ENCODE assay signal across 15 cellular contexts in genomic region chr10:287814-288213, GRCh38.
A peak's percentile ranks its signal among the peaks of the same experiment; 100 is the strongest.
DNase-seq lines count a peak whose midpoint lies in the region; ATAC-seq, FAIRE-seq and TF ChIP-seq lines count a peak whose summit lies in the region.
"Had no signal": no experiment of that assay in that cellular context is flagged by ENCODE, and none has a peak within 500 bp of the region (broad histone marks: within the 10 kb centered on the region; RNA-seq: fewer than 3 reads in every experiment).

No MANE protein-coding gene starts in this region.

- TF ChIP-seq CTCF in HCT116 (IDR thresholded peaks at IDR 0.05 in 2 of 3, conservative IDR thresholded peaks at IDR 0.05 in 1 of 3; ENCODE audit: borderline replicate concordance in 1 of 3, insufficient read depth in 1 of 3, low read depth in 2 of 3, low read length in 2 of 3): peak; percentile 36 to 79 (median 65); a peak in 5 of 6 replicates
- peak; percentile 37 for TF ChIP-seq CTCF in astrocyte (IDR thresholded peaks at IDR 0.05; ENCODE audit: insufficient read depth, low read depth, low read length)

- TF ChIP-seq POLR2A in HCT116 (IDR thresholded peaks at IDR 0.05; ENCODE audit: borderline replicate concordance, extremely low read depth, insufficient read depth, insufficient read length): no peak

- H3K4me1 Mint-ChIP-seq in astrocyte (ENCODE audit: low read depth, unreplicated experiment): no peaks in the 10 kb centered on the region
- H3K4me1 Mint-ChIP-seq: brain had no signal

- H3K4me2 ChIP-seq in HCT116 (ENCODE audit: low read length) (peak overlapping the region; percentile 9; the same call in 1 of the 2 replicates), astrocyte (ENCODE audit: low read length) (no peak overlapping the region)

- intact Hi-C loops in HCT116 (cut with micrococcal nuclease): no loop called here

- H3K9me3 ChIP-seq in HCT116 (ENCODE audit: control insufficient read depth in 1 of 2, insufficient read depth in 1 of 2, low read depth in 1 of 2, low read length in 2 of 2): no peaks in the 10 kb centered on the region
- H3K9me3 ChIP-seq in astrocyte (ENCODE audit: insufficient read depth, low read depth, low read length): no peaks in the 10 kb centered on the region
- no peaks in the 10 kb centered on the region for H3K9me3 ChIP-seq in SJCRH30 (replicated peaks)

- H3K9me3 Mint-ChIP-seq in astrocyte (ENCODE audit: unreplicated experiment): no peaks in the 10 kb centered on the region
- H3K9me3 Mint-ChIP-seq: activated T-cell treated with anti-CD3 and anti-CD28 coated beads, Interleukin-2, amount 50 U/mL, for 72 hours had no signal

- BruUV-seq in HCT116 (replicated peaks; lab: Mats Ljungman, UMichigan): no TSS peak

- H3K36me3 ChIP-seq in HCT116 (ENCODE audit: control insufficient read depth in 1 of 2, insufficient read depth in 2 of 2, low read length in 2 of 2): no peaks in the 10 kb centered on the region
- peaks cover 16% of the 10 kb centered on the region for H3K36me3 ChIP-seq in astrocyte (ENCODE audit: insufficient read depth, low read length)
- no peaks in the 10 kb centered on the region for H3K36me3 ChIP-seq in SJCRH30

- H3K27ac Mint-ChIP-seq in astrocyte (ENCODE audit: unreplicated experiment): peak overlapping the region; percentile 77
- H3K27ac Mint-ChIP-seq: activated T-cell treated with anti-CD3 and anti-CD28 coated beads, Interleukin-2, amount 50 U/mL, for 72 hours had no signal

- no peaks in the 10 kb centered on the region for H3K27me3 Mint-ChIP-seq in astrocyte (ENCODE audit: low read depth, unreplicated experiment)
- H3K27me3 Mint-ChIP-seq: CD4-positive, CD25-positive, alpha-beta regulatory T cell had no signal

- ATAC-seq in HCT116 (peak; percentile 96), GM21786 (IDR thresholded peaks at IDR 0.05; ENCODE audit: unreplicated experiment) (no peak)
- ATAC-seq: activated T-cell treated with anti-CD3 and anti-CD28 coated beads, Interleukin-2, amount 50 U/mL, for 72 hours; GM12878 had no signal

- DNase-seq in AG08395 (ENCODE audit: low spot score): peak; percentile 17
- DNase-seq in HCT116 (ENCODE audit: low read depth, low spot score): peak; percentile 53
- DNase-seq in astrocyte (ENCODE audit: low read depth): no peak
- DNase-seq in iPS-NIHi7 (ENCODE audit: extremely low spot score): peak; percentile 72
- DNase-seq in D341Med (ENCODE audit: low spot score): no peak
- no peak for DNase-seq in NCI-H2196 treated with DMSO at 0.1 percent for 48 hours (lab: John Stamatoyannopoulos, UW; ENCODE audit: unreplicated experiment)
- DNase-seq in SJCRH30: no peak
- DNase-seq: activated T-cell treated with anti-CD3 and anti-CD28 coated beads, Interleukin-2, amount 50 U/mL, for 72 hours; CD4-positive, CD25-positive, alpha-beta regulatory T cell; NCI-H2171 treated with DMSO at 0.1 percent for 48 hours; stimulated activated CD8-positive, alpha-beta memory T cell treated with anti-CD3 and anti-CD28 coated beads, Interleukin-4, amount 100 ng/mL, for 48 hours had no signal

- CTCF ChIA-PET in HCT116 (lab: Charles Lee): interaction anchor here (1.1 to 1.6 kb wide), 4 partner anchors 10 to 57 kb away, joined by 3 to 7 read pairs (median 4); no protein-coding TSS in a partner anchor

- peak; percentile 43; the same call in 1 of the 2 replicates for TF ChIP-seq RAD21 in HCT116 (IDR thresholded peaks at IDR 0.05; ENCODE audit: low read depth)

- no peaks in the 10 kb centered on the region for H3K9me2 ChIP-seq in HCT116 (ENCODE audit: insufficient read depth)

- peaks cover 0 to 12% of the 10 kb centered on the region in 2 experiments; a peak in 2 of 4 replicates for H3K4me1 ChIP-seq in HCT116 (ENCODE audit: control insufficient read depth in 1 of 2, insufficient read depth in 2 of 2, low read length in 2 of 2)
- peaks cover 3% of the 10 kb centered on the region for H3K4me1 ChIP-seq in astrocyte (ENCODE audit: insufficient read depth, low read length)
- no peaks in the 10 kb centered on the region for H3K4me1 ChIP-seq in SJCRH30

- H3K4me3 Mint-ChIP-seq in astrocyte (ENCODE audit: unreplicated experiment): no peak overlapping the region
- H3K4me3 Mint-ChIP-seq: activated T-cell treated with anti-CD3 and anti-CD28 coated beads, Interleukin-2, amount 50 U/mL, for 72 hours; brain; CD4-positive, CD25-positive, alpha-beta regulatory T cell had no signal

- no peak overlapping the region for H3K9ac ChIP-seq in HCT116 (ENCODE audit: low read length)
- no peak overlapping the region for H3K9ac ChIP-seq in astrocyte (ENCODE audit: low read length)

- no peak overlapping the region for H2AFZ ChIP-seq in HCT116 (ENCODE audit: low read depth, low read length, poor library complexity, severe bottlenecking)
- no peak overlapping the region for H2AFZ ChIP-seq in astrocyte (ENCODE audit: low read depth, low read length)

- H3K27ac ChIP-seq in HCT116 (ENCODE audit: low read depth, low read length) (no peak overlapping the region), astrocyte (ENCODE audit: low read depth, low read length) (no peak overlapping the region), SJCRH30 (no peak overlapping the region)

- H3K79me2 ChIP-seq in HCT116 (ENCODE audit: insufficient read depth, low read length) (no peaks in the 10 kb centered on the region), astrocyte (ENCODE audit: insufficient read depth, low read length) (no peaks in the 10 kb centered on the region)

- no peak overlapping the region for H3K4me3 ChIP-seq in HCT116 (replicated peaks in 1 of 2; ENCODE audit: low read depth in 1 of 2, low read length in 2 of 2)
- H3K4me3 ChIP-seq in astrocyte (ENCODE audit: insufficient read depth, low read depth, low read length): no peak overlapping the region
- no peak overlapping the region for H3K4me3 ChIP-seq in SJCRH30
- H3K4me3 ChIP-seq: GM12878 had no signal

- H4K20me1 ChIP-seq in HCT116 (ENCODE audit: insufficient read depth): no peaks in the 10 kb centered on the region
- H4K20me1 ChIP-seq in astrocyte (ENCODE audit: insufficient read depth, low read length): peaks cover under 1% of the 10 kb centered on the region

- H3K36me3 Mint-ChIP-seq in astrocyte (ENCODE audit: low read depth, unreplicated experiment): peaks cover 56% of the 10 kb centered on the region

- RAD21 ChIA-PET in HCT116 (lab: Charles Lee; ENCODE audit: low non-redundant PET in 1 of 2, low total read pairs in 2 of 2, uncharacterized antibody in 2 of 2, unreplicated experiment in 2 of 2): no interaction called here

- no peaks in the 10 kb centered on the region for H3K27me3 ChIP-seq in HCT116 (ENCODE audit: insufficient read depth, low read length)
- no peaks in the 10 kb centered on the region for H3K27me3 ChIP-seq in astrocyte (ENCODE audit: insufficient read depth, low read length)
- no peaks in the 10 kb centered on the region for H3K27me3 ChIP-seq in SJCRH30

- FAIRE-seq in astrocyte (lab: Jason Lieb, UNC): no peak
- FAIRE-seq: endothelial cell of umbilical vein, GM12878 had no signal

- POLR2A ChIA-PET in HCT116 (lab: Charles Lee): no interaction called here

TF ChIP-seq in HCT116, 20 proteins besides CTCF, POLR2A, EP300 and RAD21 (continues in another document):
- TF ChIP-seq MAX (IDR thresholded peaks at IDR 0.05) (no peak), SP1 (IDR thresholded peaks at IDR 0.05; ENCODE audit: low read depth) (no peak), ATF3 (IDR thresholded peaks at IDR 0.05) (no peak), EGR1 (IDR thresholded peaks at IDR 0.05; ENCODE audit: low read depth) (no peak), FOSL1 (IDR thresholded peaks at IDR 0.05; ENCODE audit: low read depth) (no peak), YY1 (IDR thresholded peaks at IDR 0.05; ENCODE audit: extremely low read depth, insufficient replicate concordance, low read depth, low read length) (no peak), SRF (IDR thresholded peaks at IDR 0.05; ENCODE audit: low read depth) (no peak), CEBPB (IDR thresholded peaks at IDR 0.05; ENCODE audit: low read depth) (no peak), EZH2phosphoT487 (IDR thresholded peaks at IDR 0.05; ENCODE audit: borderline replicate concordance) (no peak), ELF1 (IDR thresholded peaks at IDR 0.05; ENCODE audit: borderline replicate concordance, low read depth) (peak; percentile 30; the same call in 1 of the 2 replicates), ZFX (IDR thresholded peaks at IDR 0.05) (no peak), TCF7L2 (IDR thresholded peaks at IDR 0.05; ENCODE audit: borderline replicate concordance, extremely low read depth, insufficient read depth, insufficient read length) (peak; percentile 39)
- TF ChIP-seq, protein P1, sequence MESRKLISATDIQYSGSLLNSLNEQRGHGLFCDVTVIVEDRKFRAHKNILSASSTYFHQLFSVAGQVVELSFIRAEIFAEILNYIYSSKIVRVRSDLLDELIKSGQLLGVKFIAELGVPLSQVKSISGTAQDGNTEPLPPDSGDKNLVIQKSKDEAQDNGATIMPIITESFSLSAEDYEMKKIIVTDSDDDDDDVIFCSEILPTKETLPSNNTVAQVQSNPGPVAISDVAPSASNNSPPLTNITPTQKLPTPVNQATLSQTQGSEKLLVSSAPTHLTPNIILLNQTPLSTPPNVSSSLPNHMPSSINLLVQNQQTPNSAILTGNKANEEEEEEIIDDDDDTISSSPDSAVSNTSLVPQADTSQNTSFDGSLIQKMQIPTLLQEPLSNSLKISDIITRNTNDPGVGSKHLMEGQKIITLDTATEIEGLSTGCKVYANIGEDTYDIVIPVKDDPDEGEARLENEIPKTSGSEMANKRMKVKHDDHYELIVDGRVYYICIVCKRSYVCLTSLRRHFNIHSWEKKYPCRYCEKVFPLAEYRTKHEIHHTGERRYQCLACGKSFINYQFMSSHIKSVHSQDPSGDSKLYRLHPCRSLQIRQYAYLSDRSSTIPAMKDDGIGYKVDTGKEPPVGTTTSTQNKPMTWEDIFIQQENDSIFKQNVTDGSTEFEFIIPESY (IDR thresholded peaks at IDR 0.05; ENCODE audit: extremely low read depth, insufficient replicate concordance, low read length): no peak

Comparison
In these comparisons a context has a peak if more than half of its experiments do, and no peak if none do; other contexts are left out.
1. DNase-seq: peak in AG08395 (single experiment), HCT116 (single experiment) and iPS-NIHi7 (single experiment); none in astrocyte (single experiment), D341Med (single experiment), NCI-H2196 treated with DMSO at 0.1 percent for 48 hours (single experiment) and SJCRH30 (0 of 2).